In genomic region chr3:114411811-114412803, GRCh38 we compare ENCODE assay signal across 9 cellular contexts.
A peak's percentile ranks its signal among the peaks of the same experiment; 100 is the strongest.
DNase-seq lines count a peak whose midpoint lies in the region; ATAC-seq and FAIRE-seq lines count a peak whose summit lies in the region.
"Had no signal": no experiment of that assay in that cellular context is flagged by ENCODE, and none has a peak within 500 bp of the region (broad histone marks: within the 10 kb centered on the region; RNA-seq: fewer than 3 reads in every experiment).

No MANE protein-coding gene starts in this region.

- H3K4me3 Mint-ChIP-seq in activated T-helper 17 cell treated with anti-CD3 and anti-CD28 coated beads, Interleukin-2, amount 50 U/mL, for 72 hours: peak overlapping the region; percentile 64
- H3K4me3 Mint-ChIP-seq: neural crest cell had no signal

- H3K27ac Mint-ChIP-seq in activated T-helper 17 cell treated with anti-CD3 and anti-CD28 coated beads, Interleukin-2, amount 50 U/mL, for 72 hours: peak overlapping the region; percentile 84

- H3K9me3 Mint-ChIP-seq in activated T-helper 17 cell treated with anti-CD3 and anti-CD28 coated beads, Interleukin-2, amount 50 U/mL, for 72 hours: no peaks in the 10 kb centered on the region
- H3K9me3 Mint-ChIP-seq: neural crest cell had no signal

- DNase-seq in kidney tubule cell (ENCODE audit: low spot score) (peak; percentile 81), urothelium cell line (ENCODE audit: low spot score) (peak; percentile 65), mesenteric fat pad (ENCODE audit: low spot score) (no peak)
- DNase-seq in effector CD8-positive, alpha-beta T cell (lab: John Stamatoyannopoulos, UW): no peak

- H3K27me3 Mint-ChIP-seq in activated T-helper 17 cell treated with anti-CD3 and anti-CD28 coated beads, Interleukin-2, amount 50 U/mL, for 72 hours: no peaks in the 10 kb centered on the region

- peak; percentile 69 for FAIRE-seq in urothelium cell line (lab: Jason Lieb, UNC)

- peak; percentile 80 for ATAC-seq in GM18519 (IDR thresholded peaks at IDR 0.05; ENCODE audit: low FRiP score, unreplicated experiment)
- peak; percentile 82 for ATAC-seq in HG02870 (IDR thresholded peaks at IDR 0.05; ENCODE audit: unreplicated experiment)
- ATAC-seq in activated T-helper 17 cell treated with anti-CD3 and anti-CD28 coated beads, Interleukin-2, amount 50 U/mL, for 72 hours (replicated peaks): peak; percentile 98
- no peak for ATAC-seq in HG02938 (IDR thresholded peaks at IDR 0.05; ENCODE audit: unreplicated experiment)

- peaks cover 15% of the 10 kb centered on the region for H3K4me1 Mint-ChIP-seq in activated T-helper 17 cell treated with anti-CD3 and anti-CD28 coated beads, Interleukin-2, amount 50 U/mL, for 72 hours

- no peaks in the 10 kb centered on the region for H3K36me3 Mint-ChIP-seq in activated T-helper 17 cell treated with anti-CD3 and anti-CD28 coated beads, Interleukin-2, amount 50 U/mL, for 72 hours (ENCODE audit: low read depth)

Comparison
In these comparisons a context has a peak if more than half of its experiments do, and no peak if none do; other contexts are left out.
1. DNase-seq: peak in kidney tubule cell (single experiment) and urothelium cell line (single experiment); none in mesenteric fat pad (single experiment) and effector CD8-positive, alpha-beta T cell (single experiment).